Comparison of ENCODE assay signal across 18 cellular contexts in genomic region chr2:113220970-113221708, GRCh38. TPM values are rescaled to one million over a fixed set of nuclear protein-coding genes. Genes with fewer than 3 reads are reported as not detected.
A peak's percentile ranks its signal among the peaks of the same experiment; 100 is the strongest.
DNase-seq lines count a peak whose midpoint lies in the region; ATAC-seq and TF ChIP-seq lines count a peak whose summit lies in the region.
"Had no signal": no experiment of that assay in that cellular context is flagged by ENCODE, and none has a peak within 500 bp of the region (broad histone marks: within the 10 kb centered on the region; RNA-seq: fewer than 3 reads in every experiment).

No MANE protein-coding gene starts in this region.

- H3K4me3 ChIP-seq in A673 (ENCODE audit: low read depth, low read length, poor library complexity, severe bottlenecking) (no peak overlapping the region), parathyroid adenoma (ENCODE audit: low read depth, low read length) (no peak overlapping the region), left ventricle myocardium inferior (no peak overlapping the region)

- H3K9me3 ChIP-seq in A673 (ENCODE audit: low read depth, low read length, poor library complexity, severe bottlenecking): no peaks in the 10 kb centered on the region
- H3K9me3 ChIP-seq in parathyroid adenoma (ENCODE audit: control insufficient read depth, low read length): no peaks in the 10 kb centered on the region
- H3K9me3 ChIP-seq in left ventricle myocardium inferior (replicated peaks): no peaks in the 10 kb centered on the region

- H3K36me3 Mint-ChIP-seq in stimulated activated effector memory CD8-positive, alpha-beta T cell treated with anti-CD3 and anti-CD28 coated beads, Interleukin-12 subunit alpha, Interleukin-12 subunit beta, amount 100 ng/mL, for 72 hours: no peaks in the 10 kb centered on the region

- no TSS peak for BruUV-seq in A673 (replicated peaks; lab: Mats Ljungman, UMichigan)

- H3K9me3 Mint-ChIP-seq in stimulated activated effector memory CD8-positive, alpha-beta T cell treated with anti-CD3 and anti-CD28 coated beads, Interleukin-12 subunit alpha, Interleukin-12 subunit beta, amount 100 ng/mL, for 72 hours: no peaks in the 10 kb centered on the region

- H3K4me2 ChIP-seq in parathyroid adenoma (ENCODE audit: low read length): peak overlapping the region; percentile 62

- H3K27ac ChIP-seq in A673 (ENCODE audit: low read depth, low read length, poor library complexity, severe bottlenecking) (peak overlapping the region; percentile 12), parathyroid adenoma (no peak overlapping the region), left ventricle myocardium inferior (replicated peaks) (no peak overlapping the region)

- no peaks in the 10 kb centered on the region for H3K36me3 ChIP-seq in A673 (ENCODE audit: insufficient read depth, low read length, poor library complexity, severe bottlenecking)
- no peaks in the 10 kb centered on the region for H3K36me3 ChIP-seq in parathyroid adenoma (ENCODE audit: control insufficient read depth, insufficient read depth, low read length)
- no peaks in the 10 kb centered on the region for H3K36me3 ChIP-seq in left ventricle myocardium inferior

- peak; percentile 54 for DNase-seq in A673 (ENCODE audit: low spot score)
- DNase-seq in NCI-H82 treated with DMSO at 0.1 percent for 48 hours (lab: John Stamatoyannopoulos, UW; ENCODE audit: unreplicated experiment): peak; percentile 65
- peak; percentile 34 for DNase-seq in kidney tubule cell (ENCODE audit: low spot score)
- DNase-seq in stimulated activated effector memory CD8-positive, alpha-beta T cell treated with anti-CD3 and anti-CD28 coated beads, Interleukin-12 subunit alpha, Interleukin-12 subunit beta, amount 100 ng/mL, for 72 hours (ENCODE audit: low spot score in 2 of 2): no peak
- DNase-seq in left ventricle myocardium inferior: no peak
- DNase-seq: DMS 273 treated with DMSO at 0.1 percent for 48 hours, DND-41, NCI-H1048, NCI-H1436 treated with DMSO at 0.1 percent for 48 hours, NCI-H2029, NCI-H2171, NCI-H446 treated with DMSO at 0.1 percent for 48 hours, OCI-M1, SIG-M5 had no signal

- no peak overlapping the region for H3K4me3 Mint-ChIP-seq in stimulated activated effector memory CD8-positive, alpha-beta T cell treated with anti-CD3 and anti-CD28 coated beads, Interleukin-12 subunit alpha, Interleukin-12 subunit beta, amount 100 ng/mL, for 72 hours
- H3K4me3 Mint-ChIP-seq: CD14-positive monocyte had no signal

- H3K27me3 ChIP-seq in A673 (replicated peaks; ENCODE audit: insufficient read depth, low read depth, low read length, poor library complexity): no peaks in the 10 kb centered on the region
- no peaks in the 10 kb centered on the region for H3K27me3 ChIP-seq in parathyroid adenoma (ENCODE audit: control insufficient read depth, insufficient read depth, low read length)
- no peaks in the 10 kb centered on the region for H3K27me3 ChIP-seq in left ventricle myocardium inferior (ENCODE audit: low read depth)

- no peak for TF ChIP-seq CTCF in A673 (conservative IDR thresholded peaks at IDR 0.05; ENCODE audit: low read depth, low read length)
- TF ChIP-seq CTCF in parathyroid adenoma (IDR thresholded peaks at IDR 0.05): no peak
- no peak for TF ChIP-seq CTCF in left ventricle myocardium inferior (IDR thresholded peaks at IDR 0.05; ENCODE audit: borderline replicate concordance)

- H3K4me1 Mint-ChIP-seq in stimulated activated effector memory CD8-positive, alpha-beta T cell treated with anti-CD3 and anti-CD28 coated beads, Interleukin-12 subunit alpha, Interleukin-12 subunit beta, amount 100 ng/mL, for 72 hours: peaks cover 14% of the 10 kb centered on the region

- intact Hi-C loops in A673 (cut with micrococcal nuclease; ENCODE audit: unreplicated experiment): no loop called here
- intact Hi-C loops in left ventricle myocardium inferior (cut with micrococcal nuclease): no loop called here

- H3K27ac Mint-ChIP-seq in stimulated activated effector memory CD8-positive, alpha-beta T cell treated with anti-CD3 and anti-CD28 coated beads, Interleukin-12 subunit alpha, Interleukin-12 subunit beta, amount 100 ng/mL, for 72 hours: no peak overlapping the region

- no peak overlapping the region for H2AFZ ChIP-seq in parathyroid adenoma

- POLR2A ChIA-PET in A673 (lab: Charles Lee; ENCODE audit: low non-redundant PET): no interaction called here

- ATAC-seq in stimulated activated effector memory CD8-positive, alpha-beta T cell treated with anti-CD3 and anti-CD28 coated beads, Interleukin-12 subunit alpha, Interleukin-12 subunit beta, amount 100 ng/mL, for 72 hours: no peak
- ATAC-seq in GM21825 (IDR thresholded peaks at IDR 0.05; ENCODE audit: unreplicated experiment): no peak

- H3K9ac ChIP-seq in parathyroid adenoma: no peak overlapping the region

- no peaks in the 10 kb centered on the region for H3K79me2 ChIP-seq in parathyroid adenoma

- CTCF ChIA-PET in A673 (lab: Charles Lee): no interaction called here

- H3K4me1 ChIP-seq in A673 (ENCODE audit: insufficient read depth, low read length, poor library complexity, severe bottlenecking) (peaks cover 49% of the 10 kb centered on the region), parathyroid adenoma (peaks cover 15% of the 10 kb centered on the region), left ventricle myocardium inferior (peaks cover 40% of the 10 kb centered on the region)

RNA-seq across cellular contexts. Expression of gene PSD4, which starts 47.4 kb away (rescaled TPM):
- 0.60 and 1.8 TPM in 2 replicates for total RNA-seq in A673 (2021)
- 2.2 TPM for total RNA-seq in left ventricle myocardium inferior
- total RNA-seq: G401 had no signal

RNA-seq across cellular contexts. Expression of gene PAX8, which starts 57.6 kb away (rescaled TPM):
- total RNA-seq in A673 (2021) (3.1 and 3.2 TPM in 2 replicates), left ventricle myocardium inferior (0.44 TPM)
- total RNA-seq: G401 had no signal

Comparison
In these comparisons a context has a peak if more than half of its experiments do, and no peak if none do; other contexts are left out.
1. DNase-seq: peak in A673 (single experiment), NCI-H82 treated with DMSO at 0.1 percent for 48 hours (single experiment) and kidney tubule cell (single experiment); none in stimulated activated effector memory CD8-positive, alpha-beta T cell treated with anti-CD3 and anti-CD28 coated beads, Interleukin-12 subunit alpha, Interleukin-12 subunit beta, amount 100 ng/mL, for 72 hours (0 of 2) and left ventricle myocardium inferior (single experiment).